ENCODE assay signal across 10 cellular contexts in genomic region chr11:11987503-11988022, GRCh38. TPM values are rescaled to one million over a fixed set of nuclear protein-coding genes. Genes with fewer than 3 reads are reported as not detected.
A peak's percentile ranks its signal among the peaks of the same experiment; 100 is the strongest.
DNase-seq lines count a peak whose midpoint lies in the region; ATAC-seq, FAIRE-seq and TF ChIP-seq lines count a peak whose summit lies in the region.
"Had no signal": no experiment of that assay in that cellular context is flagged by ENCODE, and none has a peak within 500 bp of the region (broad histone marks: within the 10 kb centered on the region; RNA-seq: fewer than 3 reads in every experiment).

No MANE protein-coding gene starts in this region.

- intact Hi-C loops in adrenal gland (cut with DNase I): loop anchor here in 1 of 2 donors (10.0 kb wide), 1 partner anchor 47 kb away; no protein-coding TSS in a partner anchor

- POLR2A ChIA-PET in AG04449 (lab: Yijun Ruan, JAX): no interaction called here

- peak; percentile 5 for FAIRE-seq in islet of Langerhans (lab: Jason Lieb, UNC)
- FAIRE-seq: GM18507 had no signal

- no peaks in the 10 kb centered on the region for H3K36me3 ChIP-seq in adrenal gland (replicated peaks in 1 of 2)

- H3K4me3 ChIP-seq in AG04449 (ENCODE audit: low read depth, low read length): no peak overlapping the region
- H3K4me3 ChIP-seq in adrenal gland: no peak overlapping the region

- WGBS in adrenal gland, 4 donors: 75 to 92% (median 87%) methylated on average over 1 of the region's 1 CpG

- no peak for DNase-seq in AG04449 (ENCODE audit: low read depth, low spot score)
- DNase-seq in H4 (ENCODE audit: low spot score): peak; percentile 79
- DNase-seq in adrenal gland: peak in 1 of 7 donors; percentile 7
- no peak for DNase-seq in NCI-H2107 (lab: John Stamatoyannopoulos, UW)
- no peak for DNase-seq in left lobe of liver (ENCODE audit: low spot score)
- DNase-seq in AML-193 (lab: John Stamatoyannopoulos, UW): no peak
- no peak for DNase-seq in dedifferentiated amniotic fluid mesenchymal stem cell (ENCODE audit: extremely low spot score)
- DNase-seq: activated naive CD4-positive, alpha-beta T cell had no signal

- peak; percentile 28 for TF ChIP-seq CTCF in AG04449 (IDR thresholded peaks at IDR 0.05; ENCODE audit: insufficient read depth, low read length, missing control alignments)
- peak in 5 of 6 experiments; percentile 20 to 50 (median 39) for TF ChIP-seq CTCF in adrenal gland (IDR thresholded peaks at IDR 0.05)

- peaks cover 0 to 14% of the 10 kb centered on the region in 2 donors for H3K4me1 ChIP-seq in adrenal gland (replicated peaks in 1 of 2)

- peak overlapping the region in 2 of 5 donors; percentile 4 to 71 for H3K27ac ChIP-seq in adrenal gland

- ATAC-seq in left lobe of liver: no peak

- no peak for TF ChIP-seq POLR2A in adrenal gland (IDR thresholded peaks at IDR 0.05)

- H3K9me3 ChIP-seq in adrenal gland (replicated peaks in 1 of 3): no peaks in the 10 kb centered on the region

- H3K27me3 ChIP-seq in adrenal gland: no peaks in the 10 kb centered on the region

- CTCF ChIA-PET in AG04449 (lab: Yijun Ruan, JAX): interaction anchor here (1.1 to 2.0 kb wide), 5 partner anchors 8 to 154 kb away, joined by 3 to 18 read pairs (median 4); no protein-coding TSS in a partner anchor

RNA-seq across cellular contexts. Expression of gene DKK3, which starts 20.9 kb away (rescaled TPM):
- 129 and 161 TPM in 2 replicates for total RNA-seq in H4 (2014; rRNA removed; shearing (Covaris generic))
- total RNA-seq in adrenal gland (100 to 1,000 TPM in 5 of 8 donors, 10 to 100 TPM in 3; 57.9 to 330 (median 113) TPM), left lobe of liver (5.5 TPM)
- 100 to 1,000 TPM in 1 of 3 donors, 10 to 100 TPM in 2; 73.6 to 175 (median 74.6) TPM for polyA plus RNA-seq in adrenal gland
